In genomic region chr7:47266131-47266706, GRCh38 we compare ENCODE assay signal across 1 cellular context.
TF ChIP-seq lines count a peak whose summit lies in the region.

No MANE protein-coding gene starts in this region.

TF ChIP-seq in HepG2, 621 proteins besides CTCF, POLR2A, EP300 and RAD21 (continued from another document and continues in another):
- TF ChIP-seq ZNF318 (CRISPR knock-in tag; IDR thresholded peaks at IDR 0.05) (no peak), ZFY (CRISPR knock-in tag; IDR thresholded peaks at IDR 0.05) (no peak), EED (CRISPR knock-in tag; IDR thresholded peaks at IDR 0.05) (no peak), ZNF773 (CRISPR knock-in tag; IDR thresholded peaks at IDR 0.05; ENCODE audit: borderline replicate concordance) (no peak), CEBPB (IDR thresholded peaks at IDR 0.05; ENCODE audit: borderline replicate concordance, low read depth, low read length) (peak; percentile 70; the same call in 1 of the 2 replicates), PCBP2 (optimal IDR thresholded peaks at IDR 0.05; ENCODE audit: low read depth, low read length, poor library complexity, severe bottlenecking) (no peak), ZBTB42 (CRISPR knock-in tag; IDR thresholded peaks at IDR 0.05) (no peak), FIP1L1 (IDR thresholded peaks at IDR 0.05; ENCODE audit: borderline replicate concordance, insufficient read depth, low read depth, low read length) (no peak), FOXO1 (CRISPR knock-in tag; IDR thresholded peaks at IDR 0.05) (no peak), ZNF83 (CRISPR knock-in tag; IDR thresholded peaks at IDR 0.05; ENCODE audit: borderline replicate concordance) (no peak), ATF7 (IDR thresholded peaks at IDR 0.05) (no peak), ATF7 (CRISPR knock-in tag; IDR thresholded peaks at IDR 0.05) (no peak), PATZ1 (CRISPR knock-in tag; IDR thresholded peaks at IDR 0.05) (no peak), NONO (IDR thresholded peaks at IDR 0.05) (no peak), NONO (CRISPR knock-in tag; conservative IDR thresholded peaks at IDR 0.05) (no peak), BCL3 (CRISPR knock-in tag; IDR thresholded peaks at IDR 0.05) (no peak), GFI1 (CRISPR knock-in tag; IDR thresholded peaks at IDR 0.05; ENCODE audit: borderline replicate concordance) (no peak), NR2F1 (CRISPR knock-in tag; IDR thresholded peaks at IDR 0.05) (no peak), KLF16 (CRISPR knock-in tag; IDR thresholded peaks at IDR 0.05) (no peak), ONECUT2 (CRISPR knock-in tag; IDR thresholded peaks at IDR 0.05) (no peak), SIX1 (CRISPR knock-in tag; IDR thresholded peaks at IDR 0.05; ENCODE audit: borderline replicate concordance) (peak; percentile 62; the same call in 1 of the 2 replicates), BORCS8-MEF2B (CRISPR knock-in tag; IDR thresholded peaks at IDR 0.05) (no peak), ZNF737 (CRISPR knock-in tag; IDR thresholded peaks at IDR 0.05; ENCODE audit: borderline replicate concordance) (no peak), HBP1 (CRISPR knock-in tag; IDR thresholded peaks at IDR 0.05; ENCODE audit: low read depth) (no peak), ZBTB4 (CRISPR knock-in tag; IDR thresholded peaks at IDR 0.05; ENCODE audit: borderline replicate concordance) (no peak), ZNF354B (CRISPR knock-in tag; IDR thresholded peaks at IDR 0.05) (no peak), BRD4 (CRISPR knock-in tag; IDR thresholded peaks at IDR 0.05) (no peak), ATRX (CRISPR knock-in tag; IDR thresholded peaks at IDR 0.05; ENCODE audit: borderline replicate concordance) (no peak), HOXD1 (CRISPR knock-in tag; IDR thresholded peaks at IDR 0.05) (no peak), HNF1B (CRISPR knock-in tag; IDR thresholded peaks at IDR 0.05) (peak; percentile 62; the same call in 1 of the 2 replicates)
- TF ChIP-seq, protein P1, sequence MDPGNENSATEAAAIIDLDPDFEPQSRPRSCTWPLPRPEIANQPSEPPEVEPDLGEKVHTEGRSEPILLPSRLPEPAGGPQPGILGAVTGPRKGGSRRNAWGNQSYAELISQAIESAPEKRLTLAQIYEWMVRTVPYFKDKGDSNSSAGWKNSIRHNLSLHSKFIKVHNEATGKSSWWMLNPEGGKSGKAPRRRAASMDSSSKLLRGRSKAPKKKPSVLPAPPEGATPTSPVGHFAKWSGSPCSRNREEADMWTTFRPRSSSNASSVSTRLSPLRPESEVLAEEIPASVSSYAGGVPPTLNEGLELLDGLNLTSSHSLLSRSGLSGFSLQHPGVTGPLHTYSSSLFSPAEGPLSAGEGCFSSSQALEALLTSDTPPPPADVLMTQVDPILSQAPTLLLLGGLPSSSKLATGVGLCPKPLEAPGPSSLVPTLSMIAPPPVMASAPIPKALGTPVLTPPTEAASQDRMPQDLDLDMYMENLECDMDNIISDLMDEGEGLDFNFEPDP (CRISPR knock-in tag; conservative IDR thresholded peaks at IDR 0.05): no peak
- TF ChIP-seq, protein P2, sequence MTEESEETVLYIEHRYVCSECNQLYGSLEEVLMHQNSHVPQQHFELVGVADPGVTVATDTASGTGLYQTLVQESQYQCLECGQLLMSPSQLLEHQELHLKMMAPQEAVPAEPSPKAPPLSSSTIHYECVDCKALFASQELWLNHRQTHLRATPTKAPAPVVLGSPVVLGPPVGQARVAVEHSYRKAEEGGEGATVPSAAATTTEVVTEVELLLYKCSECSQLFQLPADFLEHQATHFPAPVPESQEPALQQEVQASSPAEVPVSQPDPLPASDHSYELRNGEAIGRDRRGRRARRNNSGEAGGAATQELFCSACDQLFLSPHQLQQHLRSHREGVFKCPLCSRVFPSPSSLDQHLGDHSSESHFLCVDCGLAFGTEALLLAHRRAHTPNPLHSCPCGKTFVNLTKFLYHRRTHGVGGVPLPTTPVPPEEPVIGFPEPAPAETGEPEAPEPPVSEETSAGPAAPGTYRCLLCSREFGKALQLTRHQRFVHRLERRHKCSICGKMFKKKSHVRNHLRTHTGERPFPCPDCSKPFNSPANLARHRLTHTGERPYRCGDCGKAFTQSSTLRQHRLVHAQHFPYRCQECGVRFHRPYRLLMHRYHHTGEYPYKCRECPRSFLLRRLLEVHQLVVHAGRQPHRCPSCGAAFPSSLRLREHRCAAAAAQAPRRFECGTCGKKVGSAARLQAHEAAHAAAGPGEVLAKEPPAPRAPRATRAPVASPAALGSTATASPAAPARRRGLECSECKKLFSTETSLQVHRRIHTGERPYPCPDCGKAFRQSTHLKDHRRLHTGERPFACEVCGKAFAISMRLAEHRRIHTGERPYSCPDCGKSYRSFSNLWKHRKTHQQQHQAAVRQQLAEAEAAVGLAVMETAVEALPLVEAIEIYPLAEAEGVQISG (CRISPR knock-in tag; IDR thresholded peaks at IDR 0.05): 0 out of 2 replicates have a peak, but pooled peaks have one; percentile 17
- TF ChIP-seq, protein P3, sequence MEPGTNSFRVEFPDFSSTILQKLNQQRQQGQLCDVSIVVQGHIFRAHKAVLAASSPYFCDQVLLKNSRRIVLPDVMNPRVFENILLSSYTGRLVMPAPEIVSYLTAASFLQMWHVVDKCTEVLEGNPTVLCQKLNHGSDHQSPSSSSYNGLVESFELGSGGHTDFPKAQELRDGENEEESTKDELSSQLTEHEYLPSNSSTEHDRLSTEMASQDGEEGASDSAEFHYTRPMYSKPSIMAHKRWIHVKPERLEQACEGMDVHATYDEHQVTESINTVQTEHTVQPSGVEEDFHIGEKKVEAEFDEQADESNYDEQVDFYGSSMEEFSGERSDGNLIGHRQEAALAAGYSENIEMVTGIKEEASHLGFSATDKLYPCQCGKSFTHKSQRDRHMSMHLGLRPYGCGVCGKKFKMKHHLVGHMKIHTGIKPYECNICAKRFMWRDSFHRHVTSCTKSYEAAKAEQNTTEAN (CRISPR knock-in tag; conservative IDR thresholded peaks at IDR 0.05): no peak
